Comparison of ENCODE assay signal across 8 cellular contexts in the genomic region with DNA sequence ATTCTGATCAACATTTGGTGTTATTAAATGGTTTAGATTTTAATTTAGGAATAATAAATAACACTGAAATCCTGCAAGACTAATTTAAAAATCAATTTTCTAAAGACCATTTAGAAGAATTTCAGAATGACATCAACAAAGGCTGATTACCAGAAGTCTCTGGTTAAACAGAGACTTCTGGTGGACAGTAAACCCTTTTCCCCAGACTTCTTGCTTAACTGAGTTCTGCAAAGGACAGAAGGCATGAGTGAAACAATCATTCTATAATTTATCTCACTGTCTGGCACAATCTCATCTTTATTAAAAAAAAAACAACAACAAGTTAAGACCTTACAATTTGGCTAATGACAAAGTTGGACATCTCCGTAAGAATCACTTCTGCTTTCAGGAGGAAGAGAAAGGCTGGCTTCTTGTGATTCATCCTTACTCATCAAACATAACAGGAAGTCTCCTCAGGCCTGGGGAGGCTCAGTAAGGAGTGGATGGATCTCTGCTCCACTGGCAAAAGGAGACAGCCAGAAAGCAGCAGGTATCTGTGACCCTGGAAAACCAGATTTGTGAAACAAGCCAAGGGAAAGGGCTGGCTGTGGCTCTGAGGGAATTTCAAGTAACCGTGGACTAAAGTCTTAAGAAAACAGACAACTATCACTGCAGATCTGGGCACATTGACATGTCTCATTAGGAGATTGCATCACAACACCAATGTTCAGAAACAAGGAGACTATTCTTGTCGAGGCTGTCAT. TPM values are rescaled to one million over a fixed set of nuclear protein-coding genes. Genes with fewer than 3 reads are reported as not detected.
DNase-seq lines count a peak whose midpoint lies in the region; ATAC-seq, FAIRE-seq and TF ChIP-seq lines count a peak whose summit lies in the region.

No MANE protein-coding gene starts in this region.

- ATAC-seq in HG02588 (IDR thresholded peaks at IDR 0.05; ENCODE audit: unreplicated experiment) (peak; percentile 58), left ventricle myocardium superior (peak; percentile 90), GM21526 (IDR thresholded peaks at IDR 0.05; ENCODE audit: low FRiP score, unreplicated experiment) (no peak)

- H3K9ac ChIP-seq in neural progenitor cell = no peak overlapping the region

- peaks cover 1% of the 10 kb centered on the region for H3K36me3 Mint-ChIP-seq in activated naive CD4-positive, alpha-beta T cell treated with anti-CD3 and anti-CD28 coated beads, Interleukin-2, amount 10 ng/mL, durations not matched to agents 7 days and 5 days
- no peaks in the 10 kb centered on the region for H3K36me3 Mint-ChIP-seq in neural progenitor cell

- H3F3A ChIP-seq in neural progenitor cell (ENCODE audit: low read depth) = no peaks in the 10 kb centered on the region

- no peaks in the 10 kb centered on the region for H3K36me3 ChIP-seq in neural progenitor cell

- no peak overlapping the region for H3K4me3 ChIP-seq in neural progenitor cell

- H3K4me1 ChIP-seq in neural progenitor cell = no peaks in the 10 kb centered on the region

- peak overlapping the region; percentile 71 for H3K4me3 Mint-ChIP-seq in activated naive CD4-positive, alpha-beta T cell treated with anti-CD3 and anti-CD28 coated beads, Interleukin-2, amount 10 ng/mL, durations not matched to agents 7 days and 5 days
- no peak overlapping the region for H3K4me3 Mint-ChIP-seq in neural progenitor cell

- H2AFZ ChIP-seq in neural progenitor cell (replicated peaks) = no peak overlapping the region

- no peak overlapping the region for H3K4me2 ChIP-seq in neural progenitor cell

- no peaks in the 10 kb centered on the region for H3K27me3 ChIP-seq in neural progenitor cell

- no peak for TF ChIP-seq CTCF in neural progenitor cell (IDR thresholded peaks at IDR 0.05)

- H3K9me3 ChIP-seq in neural progenitor cell (ENCODE audit: low read depth) = no peaks in the 10 kb centered on the region

- H3K9me3 Mint-ChIP-seq in activated naive CD4-positive, alpha-beta T cell treated with anti-CD3 and anti-CD28 coated beads, Interleukin-2, amount 10 ng/mL, durations not matched to agents 7 days and 5 days = peaks cover 3% of the 10 kb centered on the region
- H3K9me3 Mint-ChIP-seq in neural progenitor cell = no peaks in the 10 kb centered on the region

- CTCF ChIA-PET in activated naive CD4-positive, alpha-beta T cell treated with anti-CD3 and anti-CD28 coated beads, Interleukin-2, amount 10 ng/mL, durations not matched to agents 7 days and 5 days (lab: Charles Lee) = interaction anchor here (0.8 to 3.2 kb wide), 3 partner anchors 26 to 98 kb away, joined by 3 to 43 read pairs (median 4); no protein-coding TSS in a partner anchor

- DNase-seq in GM12891 (ENCODE audit: insufficient read length, low spot score) (no peak), NAMALWA (ENCODE audit: low spot score) (peak; percentile 84), left ventricle myocardium superior (no peak), neural progenitor cell (ENCODE audit: low spot score) (no peak)
- DNase-seq in activated naive CD4-positive, alpha-beta T cell treated with anti-CD3 and anti-CD28 coated beads, Interleukin-2, amount 10 ng/mL, durations not matched to agents 7 days and 5 days = peak; percentile 49
- DNase-seq in stimulated activated CD4-positive, alpha-beta T cell treated with anti-CD3 and anti-CD28 coated beads, Interleukin-1b, Interleukin-23, amount 100 ng/mL, for 48 hours = peak; percentile 44

- no peaks in the 10 kb centered on the region for H4K20me1 ChIP-seq in neural progenitor cell (ENCODE audit: low read depth)

- peaks cover 60% of the 10 kb centered on the region for H3K4me1 Mint-ChIP-seq in activated naive CD4-positive, alpha-beta T cell treated with anti-CD3 and anti-CD28 coated beads, Interleukin-2, amount 10 ng/mL, durations not matched to agents 7 days and 5 days
- peaks cover 3% of the 10 kb centered on the region for H3K4me1 Mint-ChIP-seq in neural progenitor cell

- no peaks in the 10 kb centered on the region for H3K79me2 ChIP-seq in neural progenitor cell (ENCODE audit: low read depth)

- peaks cover 8% of the 10 kb centered on the region for H3K27me3 Mint-ChIP-seq in activated naive CD4-positive, alpha-beta T cell treated with anti-CD3 and anti-CD28 coated beads, Interleukin-2, amount 10 ng/mL, durations not matched to agents 7 days and 5 days
- H3K27me3 Mint-ChIP-seq in neural progenitor cell (ENCODE audit: insufficient read depth, low read depth) = peaks cover 3% of the 10 kb centered on the region

- peak; percentile 91 for FAIRE-seq in GM12891 (lab: Jason Lieb, UNC)

- intact Hi-C loops in left ventricle myocardium superior (cut with micrococcal nuclease) = no loop called here

- H3K27ac Mint-ChIP-seq in activated naive CD4-positive, alpha-beta T cell treated with anti-CD3 and anti-CD28 coated beads, Interleukin-2, amount 10 ng/mL, durations not matched to agents 7 days and 5 days = peak overlapping the region; percentile 98
- no peak overlapping the region for H3K27ac Mint-ChIP-seq in neural progenitor cell

- TF ChIP-seq POLR2A in GM12891 (IDR thresholded peaks at IDR 0.05; ENCODE audit: low read depth, low read length) = no peak

- no peak overlapping the region for H3K27ac ChIP-seq in neural progenitor cell

TF ChIP-seq in GM12891, 5 proteins besides CTCF, POLR2A, EP300 and RAD21:
- peak; percentile 98 for TF ChIP-seq SPI1 (IDR thresholded peaks at IDR 0.05; ENCODE audit: low read depth, low read length)
- no peak for TF ChIP-seq PAX5 (IDR thresholded peaks at IDR 0.05; ENCODE audit: insufficient read depth, low read length, severe bottlenecking)
- no peak; the same call in 1 of the 2 replicates for TF ChIP-seq TAF1 (IDR thresholded peaks at IDR 0.05; ENCODE audit: low read depth, low read length)
- no peak for TF ChIP-seq POU2F2 (IDR thresholded peaks at IDR 0.05; ENCODE audit: low read depth, low read length)
- no peak for TF ChIP-seq POLR2AphosphoS5 (IDR thresholded peaks at IDR 0.05; ENCODE audit: low read depth, low read length)
TF ChIP-seq in GM12891: peak in this region for 1.

RNA-seq across cellular contexts. Expression of a gene that starts 0.9 kb away (rescaled TPM):
- 10.3 TPM for polyA plus RNA-seq in GM12891 (2012; ENCODE audit: low read depth, missing spikeins)
- total RNA-seq in left ventricle myocardium superior (1.5 TPM), neural progenitor cell (ENCODE audit: low replicate concordance) (0.06 and 0.07 TPM in 2 replicates)

RNA-seq across cellular contexts. Expression of a gene that starts 10.1 kb away (rescaled TPM):
- polyA plus RNA-seq in GM12891 (2012; ENCODE audit: low read depth, missing spikeins) = 5.2 TPM
- 14.8 TPM for total RNA-seq in left ventricle myocardium superior
- 5.1 and 7.4 TPM in 2 replicates for total RNA-seq in neural progenitor cell (ENCODE audit: low replicate concordance)

RNA-seq across cellular contexts. Expression of a gene that starts 52.9 kb away (rescaled TPM):
- polyA plus RNA-seq in GM12891 (2012; ENCODE audit: low read depth, missing spikeins) = 24.5 TPM
- total RNA-seq in left ventricle myocardium superior (5.0 TPM), neural progenitor cell (ENCODE audit: low replicate concordance) (0.03 TPM in 1 of 2 replicates, not detected in the other)

Comparison
In these comparisons a context has a peak if more than half of its experiments do, and no peak if none do; other contexts are left out.
1. DNase-seq: peak in NAMALWA (single experiment), activated naive CD4-positive, alpha-beta T cell treated with anti-CD3 and anti-CD28 coated beads, Interleukin-2, amount 10 ng/mL, durations not matched to agents 7 days and 5 days (single experiment) and stimulated activated CD4-positive, alpha-beta T cell treated with anti-CD3 and anti-CD28 coated beads, Interleukin-1b, Interleukin-23, amount 100 ng/mL, for 48 hours (single experiment); none in GM12891 (single experiment), left ventricle myocardium superior (single experiment) and neural progenitor cell (single experiment).